Comparison of ENCODE assay signal across 20 cellular contexts in the genomic region with DNA sequence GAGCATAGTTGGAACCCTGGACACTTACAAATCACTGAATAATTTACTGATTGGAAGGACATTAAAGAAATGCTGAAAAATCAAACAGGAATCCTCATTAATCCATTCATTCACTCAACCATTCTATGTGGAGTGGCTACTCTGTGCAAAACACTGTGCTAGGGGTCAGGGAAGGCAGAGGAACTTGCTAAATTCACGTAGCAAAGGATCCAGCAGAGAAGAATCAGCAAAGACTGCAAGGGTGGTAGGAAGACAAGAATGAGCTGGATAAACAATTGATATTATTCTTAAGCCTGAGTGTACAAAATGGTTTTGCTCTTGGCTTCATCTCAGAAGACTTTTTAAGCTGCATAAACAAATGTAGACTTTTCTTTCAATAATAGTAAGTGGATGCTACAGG.
"Had no signal": no experiment of that assay in that cellular context is flagged by ENCODE, and none has a peak within 500 bp of the region (broad histone marks: within the 10 kb centered on the region; RNA-seq: fewer than 3 reads in every experiment).

No MANE protein-coding gene starts in this region.

- H3K9me3 ChIP-seq: body of pancreas, esophagus muscularis mucosa, left lung, prostate gland, right atrium auricular region, vagina had no signal

- H3K27me3 ChIP-seq: body of pancreas, esophagus muscularis mucosa, foreskin keratinocyte, left lung, right atrium auricular region, vagina had no signal

- H3K4me3 ChIP-seq: body of pancreas, coronary artery, esophagus muscularis mucosa, left lung, prostate gland, right atrium auricular region, vagina had no signal

- H3K4me1 Mint-ChIP-seq: nephron progenitor cell had no signal

- DNase-seq: activated CD4-positive, alpha-beta T cell treated with anti-CD3 and anti-CD28 coated beads, Interleukin-2, amount 50 U/mL, for 1 hour; activated CD8-positive, alpha-beta memory T cell treated with anti-CD3 and anti-CD28 coated beads, Interleukin-2, amount 50 U/mL, for 4 hours; activated naive CD4-positive, alpha-beta T cell treated with anti-CD3 and anti-CD28 coated beads, Interleukin-2, amount 50 U/mL, for 16 hours; activated T-cell treated with anti-CD3 and anti-CD28 coated beads, Interleukin-2, amount 50 U/mL, for 4 hours; body of pancreas; central memory CD4-positive, alpha-beta T cell; effector CD4-positive, alpha-beta T cell; foreskin keratinocyte; hypothalamus; nephron progenitor cell; T1000; trophoblast cell had no signal

- H3K36me3 ChIP-seq: esophagus muscularis mucosa, left lung, prostate gland, right atrium auricular region, vagina had no signal

- ATAC-seq: activated CD4-positive, CD25-positive, alpha-beta regulatory T cell treated with anti-CD3 and anti-CD28 coated beads, Interleukin-2, amount 50 U/mL, for 24 hours; activated T-cell treated with anti-CD3 and anti-CD28 coated beads, Interleukin-2, amount 50 U/mL, for 4 hours; body of pancreas; foreskin keratinocyte; left lung had no signal

- H3K27ac Mint-ChIP-seq: nephron progenitor cell; stimulated activated naive CD8-positive, alpha-beta T cell treated with anti-CD3 and anti-CD28 coated beads, Interleukin-15, Interleukin-2, amounts not matched to agents 100 ng/mL and 50 ng/mL, for 24 hours had no signal

- H3K4me3 Mint-ChIP-seq: activated T-cell treated with anti-CD3 and anti-CD28 coated beads, Interleukin-2, amount 50 U/mL, for 4 hours; nephron progenitor cell; stimulated activated naive CD8-positive, alpha-beta T cell treated with anti-CD3 and anti-CD28 coated beads, Interleukin-15, Interleukin-2, amounts not matched to agents 100 ng/mL and 50 ng/mL, for 24 hours had no signal

- H3K4me1 ChIP-seq: body of pancreas, foreskin keratinocyte, left lung, prostate gland, vagina had no signal

- H3K27ac ChIP-seq: body of pancreas, coronary artery, esophagus muscularis mucosa, foreskin keratinocyte, left lung, prostate gland, right atrium auricular region, vagina had no signal

- H3K9me3 Mint-ChIP-seq: activated T-cell treated with anti-CD3 and anti-CD28 coated beads, Interleukin-2, amount 50 U/mL, for 4 hours; nephron progenitor cell; stimulated activated naive CD8-positive, alpha-beta T cell treated with anti-CD3 and anti-CD28 coated beads, Interleukin-15, Interleukin-2, amounts not matched to agents 100 ng/mL and 50 ng/mL, for 24 hours had no signal
